ENCODE assay signal across 23 cellular contexts in the genomic region with DNA sequence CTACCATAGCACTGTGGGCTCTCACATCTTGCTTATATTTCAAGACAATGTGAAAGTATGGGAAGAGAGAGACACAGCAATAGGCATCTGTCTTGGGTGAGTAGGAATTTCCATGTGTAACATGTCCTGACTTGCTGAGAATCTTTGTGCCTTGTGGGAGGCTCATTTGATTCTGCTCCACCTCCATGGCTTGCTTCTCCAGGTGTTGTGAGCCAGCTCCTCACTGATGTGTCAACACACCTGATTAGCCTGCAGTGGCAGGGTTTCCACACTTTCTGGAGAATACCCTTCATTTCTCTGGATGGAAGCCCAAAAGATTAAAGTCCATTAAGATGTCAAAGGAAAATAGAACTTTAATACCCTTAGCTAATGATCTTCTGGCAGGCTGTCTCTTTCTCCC.
A peak's percentile ranks its signal among the peaks of the same experiment; 100 is the strongest.
DNase-seq lines count a peak whose midpoint lies in the region; ATAC-seq and TF ChIP-seq lines count a peak whose summit lies in the region.
"Had no signal": no experiment of that assay in that cellular context is flagged by ENCODE, and none has a peak within 500 bp of the region (broad histone marks: within the 10 kb centered on the region; RNA-seq: fewer than 3 reads in every experiment).

No MANE protein-coding gene starts in this region.

- H3K4me1 ChIP-seq in IMR-90 (ENCODE audit: control insufficient read depth, insufficient read depth, low read length) (no peaks in the 10 kb centered on the region; the same call in 1 of the 2 replicates), OCI-LY3 (ENCODE audit: low read length) (peaks cover 8% of the 10 kb centered on the region), suprapubic skin (peaks cover 6% of the 10 kb centered on the region)
- H3K4me1 ChIP-seq: left lung had no signal

- 0 out of 2 replicates have a peak overlapping the region, but pooled peaks have one; percentile 55 for H2BK20ac ChIP-seq in IMR-90 (ENCODE audit: low read depth, low read length)

- H2BK15ac ChIP-seq in IMR-90 (ENCODE audit: low read depth, low read length): no peak overlapping the region

- TF ChIP-seq POLR2A in IMR-90 (IDR thresholded peaks at IDR 0.05; ENCODE audit: low read depth, low read length): no peak
- TF ChIP-seq POLR2A in suprapubic skin (IDR thresholded peaks at IDR 0.05): no peak

- peak overlapping the region; percentile 77; the same call in 1 of the 2 replicates for H4K5ac ChIP-seq in IMR-90 (ENCODE audit: low read depth, low read length)

- H2BK120ac ChIP-seq in IMR-90 (ENCODE audit: low read depth, low read length): peak overlapping the region; percentile 61; the same call in 1 of the 2 replicates

- no peaks in the 10 kb centered on the region for H3K79me1 ChIP-seq in IMR-90 (ENCODE audit: low read depth in 1 of 2, low read length in 2 of 2)

- no peak overlapping the region for H2AFZ ChIP-seq in IMR-90 (replicated peaks; ENCODE audit: low read length, poor library complexity)
- no peak overlapping the region for H2AFZ ChIP-seq in OCI-LY3 (ENCODE audit: low read depth, low read length)

- in situ Hi-C loops in IMR-90 (cut with MboI; ENCODE audit: low sequenced_read_pairs): no loop called here

- H3K4me2 ChIP-seq in IMR-90 (ENCODE audit: low read depth, low read length) (no peak overlapping the region), OCI-LY3 (ENCODE audit: low read length) (peak overlapping the region; percentile 22)
- H3K4me2 ChIP-seq: BLaER1 treated with 17β-estradiol and CSF1 and Interleukin-3, amounts not matched to agents 10 nM and 100 nM had no signal

- intact Hi-C loops in IMR-90 (cut with micrococcal nuclease): no loop called here
- intact Hi-C loops in activated T-helper 1 cell treated with anti-CD3 and anti-CD28 coated beads, Interleukin-12 subunit alpha, Interleukin-12 subunit beta, Interleukin-2, Interleukin-4 antibody, amounts not matched to agents 30 ng/mL and 10 ng/mL and 1 ng/mL, durations not matched to agents 14 hours and 24 hours and 36 hours (cut with micrococcal nuclease): no loop called here

- no peak overlapping the region for H2BK5ac ChIP-seq in IMR-90 (ENCODE audit: low read depth, low read length, poor library complexity, severe bottlenecking)

- H4K91ac ChIP-seq in IMR-90 (ENCODE audit: insufficient read depth, low read depth, low read length): no peak overlapping the region; the same call in 1 of the 2 replicates

- H3K23ac ChIP-seq in IMR-90 (ENCODE audit: low read depth, low read length): 0 out of 2 replicates have a peak overlapping the region, but pooled peaks have one; percentile 48

- H3K27ac Mint-ChIP-seq in activated T-helper 1 cell treated with anti-CD3 and anti-CD28 coated beads, Interleukin-12 subunit alpha, Interleukin-12 subunit beta, Interleukin-2, Interleukin-4 antibody, amounts not matched to agents 30 ng/mL and 10 ng/mL and 1 ng/mL, durations not matched to agents 14 hours and 24 hours and 36 hours: no peak overlapping the region
- H3K27ac Mint-ChIP-seq: dendritic cell treated with granulocyte-macrophage colony-stimulating factor and Interleukin-4, amounts not matched to agents 40 ng/mL and 50 ng/mL, for 4 days; immature natural killer cell; nephron progenitor cell had no signal

- dilution Hi-C loops in IMR-90 (cut with HindIII; ENCODE audit: low sequenced_read_pairs, unreplicated experiment): no loop called here

- no peak for ATAC-seq in IMR-90 (ENCODE audit: low read depth)
- ATAC-seq: left lung had no signal

- no peak overlapping the region for H2AK9ac ChIP-seq in IMR-90 (replicated peaks; ENCODE audit: low read depth, low read length, poor library complexity)

- H3K36me3 ChIP-seq in IMR-90 (ENCODE audit: control insufficient read depth, insufficient read depth, low read length) (no peaks in the 10 kb centered on the region), OCI-LY3 (replicated peaks; ENCODE audit: low read depth, low read length) (no peaks in the 10 kb centered on the region), suprapubic skin (no peaks in the 10 kb centered on the region)
- H3K36me3 ChIP-seq: adrenal gland; BLaER1 treated with 17β-estradiol and CSF1 and Interleukin-3, amounts not matched to agents 10 nM and 100 nM; left lung; sigmoid colon had no signal

- H3K9me1 ChIP-seq in IMR-90 (ENCODE audit: insufficient read depth, low read length): no peaks in the 10 kb centered on the region

- peak; percentile 28 for DNase-seq in COLO668 (lab: John Stamatoyannopoulos, UW; ENCODE audit: unreplicated experiment)
- DNase-seq in IMR-90: no peak
- peak; percentile 5 for DNase-seq in glomerular visceral epithelial cell (ENCODE audit: extremely low spot score)
- no peak for DNase-seq in dedifferentiated amniotic fluid mesenchymal stem cell (ENCODE audit: extremely low spot score)
- DNase-seq in suprapubic skin (ENCODE audit: low spot score in 2 of 2): no peak
- DNase-seq in activated T-helper 1 cell treated with anti-CD3 and anti-CD28 coated beads, Interleukin-12 subunit alpha, Interleukin-12 subunit beta, Interleukin-2, Interleukin-4 antibody, amounts not matched to agents 30 ng/mL and 10 ng/mL and 1 ng/mL, durations not matched to agents 14 hours and 24 hours and 36 hours (ENCODE audit: low spot score): no peak
- DNase-seq in GM03348 (ENCODE audit: low spot score): no peak
- DNase-seq: activated CD4-positive, alpha-beta T cell treated with anti-CD3 and anti-CD28 coated beads for 1 hour; activated naive CD4-positive, alpha-beta T cell; activated T-cell treated with anti-CD3 and anti-CD28 coated beads, Interleukin-2, amount 50 U/mL, for 1 hour; adrenal gland; immature natural killer cell; left lung; midbrain; MM.1S; NCI-H446; nephron progenitor cell; SIG-M5; sigmoid colon had no signal

- H2AK5ac ChIP-seq in IMR-90 (ENCODE audit: low read depth, low read length): no peak overlapping the region

- no peak overlapping the region for H3K4me3 ChIP-seq in IMR-90 (ENCODE audit: insufficient read depth, low read depth, low read length)
- H3K4me3 ChIP-seq in OCI-LY3 (ENCODE audit: low read length): no peak overlapping the region
- no peak overlapping the region for H3K4me3 ChIP-seq in suprapubic skin
- H3K4me3 ChIP-seq: adrenal gland; BLaER1 treated with 17β-estradiol and CSF1 and Interleukin-3, amounts not matched to agents 10 nM and 100 nM; left lung; sigmoid colon had no signal

- H3K27me3 ChIP-seq in IMR-90 (ENCODE audit: control insufficient read depth, insufficient read depth, low read length): no peaks in the 10 kb centered on the region
- H3K27me3 ChIP-seq in OCI-LY3 (ENCODE audit: low read depth, low read length): no peaks in the 10 kb centered on the region
- no peaks in the 10 kb centered on the region for H3K27me3 ChIP-seq in suprapubic skin
- H3K27me3 ChIP-seq: adrenal gland; BLaER1 treated with 17β-estradiol and CSF1 and Interleukin-3, amounts not matched to agents 10 nM and 100 nM; left lung; sigmoid colon had no signal

- H3K9ac ChIP-seq in IMR-90 (ENCODE audit: low read depth, low read length) (no peak overlapping the region), OCI-LY3 (ENCODE audit: low read length) (no peak overlapping the region)
- H3K9ac ChIP-seq: BLaER1 treated with 17β-estradiol and CSF1 and Interleukin-3, amounts not matched to agents 10 nM and 100 nM had no signal

- no TSS peak for BruUV-seq in IMR-90 (replicated peaks; lab: Mats Ljungman, UMichigan)

- TF ChIP-seq RAD21 in IMR-90 (IDR thresholded peaks at IDR 0.05; ENCODE audit: low read length): no peak

- no peaks in the 10 kb centered on the region for H3K36me3 Mint-ChIP-seq in activated T-helper 1 cell treated with anti-CD3 and anti-CD28 coated beads, Interleukin-12 subunit alpha, Interleukin-12 subunit beta, Interleukin-2, Interleukin-4 antibody, amounts not matched to agents 30 ng/mL and 10 ng/mL and 1 ng/mL, durations not matched to agents 14 hours and 24 hours and 36 hours (ENCODE audit: low read depth)
- H3K36me3 Mint-ChIP-seq: immature natural killer cell had no signal

- POLR2A ChIA-PET in IMR-90 (lab: Charles Lee; ENCODE audit: unreplicated experiment): no interaction called here

- no peak overlapping the region for H3K4me3 Mint-ChIP-seq in activated T-helper 1 cell treated with anti-CD3 and anti-CD28 coated beads, Interleukin-12 subunit alpha, Interleukin-12 subunit beta, Interleukin-2, Interleukin-4 antibody, amounts not matched to agents 30 ng/mL and 10 ng/mL and 1 ng/mL, durations not matched to agents 14 hours and 24 hours and 36 hours
- H3K4me3 Mint-ChIP-seq: dendritic cell treated with granulocyte-macrophage colony-stimulating factor and Interleukin-4, amounts not matched to agents 40 ng/mL and 50 ng/mL, for 4 days; immature natural killer cell; nephron progenitor cell had no signal

- H3K4ac ChIP-seq in IMR-90 (ENCODE audit: low read depth, low read length): 0 out of 2 replicates have a peak overlapping the region, but pooled peaks have one; percentile 21

- no peaks in the 10 kb centered on the region for H3K9me3 Mint-ChIP-seq in activated T-helper 1 cell treated with anti-CD3 and anti-CD28 coated beads, Interleukin-12 subunit alpha, Interleukin-12 subunit beta, Interleukin-2, Interleukin-4 antibody, amounts not matched to agents 30 ng/mL and 10 ng/mL and 1 ng/mL, durations not matched to agents 14 hours and 24 hours and 36 hours
- H3K9me3 Mint-ChIP-seq: dendritic cell treated with granulocyte-macrophage colony-stimulating factor and Interleukin-4, amounts not matched to agents 40 ng/mL and 50 ng/mL, for 4 days had no signal

- H3K27me3 Mint-ChIP-seq in activated T-helper 1 cell treated with anti-CD3 and anti-CD28 coated beads, Interleukin-12 subunit alpha, Interleukin-12 subunit beta, Interleukin-2, Interleukin-4 antibody, amounts not matched to agents 30 ng/mL and 10 ng/mL and 1 ng/mL, durations not matched to agents 14 hours and 24 hours and 36 hours (ENCODE audit: insufficient read depth): no peaks in the 10 kb centered on the region
- H3K27me3 Mint-ChIP-seq: dendritic cell treated with granulocyte-macrophage colony-stimulating factor and Interleukin-4, amounts not matched to agents 40 ng/mL and 50 ng/mL, for 4 days; progenitor cell of endocrine pancreas had no signal

- no peak overlapping the region for H3K56ac ChIP-seq in IMR-90 (ENCODE audit: extremely low read depth, insufficient read depth, low read length)

- H3K9me3 ChIP-seq in IMR-90 (ENCODE audit: control insufficient read depth, insufficient read depth, low read length): no peaks in the 10 kb centered on the region
- H3K9me3 ChIP-seq in OCI-LY3 (ENCODE audit: insufficient read depth, low read length): no peaks in the 10 kb centered on the region
- no peaks in the 10 kb centered on the region for H3K9me3 ChIP-seq in suprapubic skin
- H3K9me3 ChIP-seq: adrenal gland, left lung, sigmoid colon had no signal

- no peaks in the 10 kb centered on the region for H3K4me1 Mint-ChIP-seq in activated T-helper 1 cell treated with anti-CD3 and anti-CD28 coated beads, Interleukin-12 subunit alpha, Interleukin-12 subunit beta, Interleukin-2, Interleukin-4 antibody, amounts not matched to agents 30 ng/mL and 10 ng/mL and 1 ng/mL, durations not matched to agents 14 hours and 24 hours and 36 hours (ENCODE audit: low read depth)
- H3K4me1 Mint-ChIP-seq: immature natural killer cell had no signal

- no peak overlapping the region for H4K8ac ChIP-seq in IMR-90 (ENCODE audit: low read depth in 2 of 2, low read length in 2 of 2)

- no peaks in the 10 kb centered on the region for H3K79me2 ChIP-seq in OCI-LY3 (ENCODE audit: low read length)

- H3K27ac ChIP-seq in IMR-90 (ENCODE audit: insufficient read depth, low read length) (no peak overlapping the region), OCI-LY3 (ENCODE audit: low read length) (no peak overlapping the region), suprapubic skin (no peak overlapping the region)
- H3K27ac ChIP-seq: adrenal gland; BLaER1 treated with 17β-estradiol and CSF1 and Interleukin-3, amounts not matched to agents 10 nM and 100 nM; left lung; sigmoid colon had no signal

- TF ChIP-seq CTCF in IMR-90 (conservative IDR thresholded peaks at IDR 0.05; ENCODE audit: low read depth, low read length) (no peak), OCI-LY3 (IDR thresholded peaks at IDR 0.05; ENCODE audit: low read depth, low read length) (no peak), suprapubic skin (IDR thresholded peaks at IDR 0.05) (no peak)

- H4K20me1 ChIP-seq in IMR-90 (ENCODE audit: insufficient read depth, low read length) (no peaks in the 10 kb centered on the region), OCI-LY3 (ENCODE audit: insufficient read depth, low read length) (no peaks in the 10 kb centered on the region)
- H4K20me1 ChIP-seq: BLaER1 treated with 17β-estradiol and CSF1 and Interleukin-3, amounts not matched to agents 10 nM and 100 nM had no signal

- CTCF ChIA-PET in IMR-90 (lab: Yijun Ruan, JAX): no interaction called here

- 0 out of 2 replicates have a peak overlapping the region, but pooled peaks have one; percentile 56 for H3K18ac ChIP-seq in IMR-90 (ENCODE audit: low read depth, low read length)

- no peak overlapping the region for H3K14ac ChIP-seq in IMR-90 (replicated peaks; ENCODE audit: low read depth, low read length)

- no peak for TF ChIP-seq EP300 in suprapubic skin (IDR thresholded peaks at IDR 0.05)

Comparison
In these comparisons a context has a peak if more than half of its experiments do, and no peak if none do; other contexts are left out.
1. DNase-seq: peak in COLO668 (single experiment) and glomerular visceral epithelial cell (single experiment); none in IMR-90 (single experiment), dedifferentiated amniotic fluid mesenchymal stem cell (single experiment), suprapubic skin (0 of 2), activated T-helper 1 cell treated with anti-CD3 and anti-CD28 coated beads, Interleukin-12 subunit alpha, Interleukin-12 subunit beta, Interleukin-2, Interleukin-4 antibody, amounts not matched to agents 30 ng/mL and 10 ng/mL and 1 ng/mL, durations not matched to agents 14 hours and 24 hours and 36 hours (single experiment) and GM03348 (single experiment).